ENCODE assay signal across 1 cellular context in the genomic region with DNA sequence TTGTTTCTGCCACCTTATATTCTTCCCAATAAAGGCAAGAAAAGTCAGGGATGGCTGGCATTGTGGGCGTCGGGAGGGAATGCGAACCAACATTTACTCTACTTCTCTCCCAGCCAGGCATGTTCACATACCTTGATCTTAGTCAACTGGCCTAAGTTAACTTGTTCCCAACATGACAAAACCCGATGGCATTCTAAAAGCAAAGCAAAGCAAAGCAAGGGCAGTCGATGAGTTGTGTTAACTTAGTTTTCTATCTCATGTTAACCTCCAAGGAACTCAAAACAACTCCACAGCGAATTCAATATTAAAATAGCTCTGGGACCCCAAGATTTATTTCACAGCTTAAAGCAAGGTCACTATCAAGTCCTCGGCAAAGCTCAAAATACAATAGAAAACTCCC.
TF ChIP-seq lines count a peak whose summit lies in the region.

No MANE protein-coding gene starts in this region.

TF ChIP-seq in GM23338, 12 proteins besides CTCF, POLR2A, EP300 and RAD21 (continued from another document):
- TF ChIP-seq, protein P1, sequence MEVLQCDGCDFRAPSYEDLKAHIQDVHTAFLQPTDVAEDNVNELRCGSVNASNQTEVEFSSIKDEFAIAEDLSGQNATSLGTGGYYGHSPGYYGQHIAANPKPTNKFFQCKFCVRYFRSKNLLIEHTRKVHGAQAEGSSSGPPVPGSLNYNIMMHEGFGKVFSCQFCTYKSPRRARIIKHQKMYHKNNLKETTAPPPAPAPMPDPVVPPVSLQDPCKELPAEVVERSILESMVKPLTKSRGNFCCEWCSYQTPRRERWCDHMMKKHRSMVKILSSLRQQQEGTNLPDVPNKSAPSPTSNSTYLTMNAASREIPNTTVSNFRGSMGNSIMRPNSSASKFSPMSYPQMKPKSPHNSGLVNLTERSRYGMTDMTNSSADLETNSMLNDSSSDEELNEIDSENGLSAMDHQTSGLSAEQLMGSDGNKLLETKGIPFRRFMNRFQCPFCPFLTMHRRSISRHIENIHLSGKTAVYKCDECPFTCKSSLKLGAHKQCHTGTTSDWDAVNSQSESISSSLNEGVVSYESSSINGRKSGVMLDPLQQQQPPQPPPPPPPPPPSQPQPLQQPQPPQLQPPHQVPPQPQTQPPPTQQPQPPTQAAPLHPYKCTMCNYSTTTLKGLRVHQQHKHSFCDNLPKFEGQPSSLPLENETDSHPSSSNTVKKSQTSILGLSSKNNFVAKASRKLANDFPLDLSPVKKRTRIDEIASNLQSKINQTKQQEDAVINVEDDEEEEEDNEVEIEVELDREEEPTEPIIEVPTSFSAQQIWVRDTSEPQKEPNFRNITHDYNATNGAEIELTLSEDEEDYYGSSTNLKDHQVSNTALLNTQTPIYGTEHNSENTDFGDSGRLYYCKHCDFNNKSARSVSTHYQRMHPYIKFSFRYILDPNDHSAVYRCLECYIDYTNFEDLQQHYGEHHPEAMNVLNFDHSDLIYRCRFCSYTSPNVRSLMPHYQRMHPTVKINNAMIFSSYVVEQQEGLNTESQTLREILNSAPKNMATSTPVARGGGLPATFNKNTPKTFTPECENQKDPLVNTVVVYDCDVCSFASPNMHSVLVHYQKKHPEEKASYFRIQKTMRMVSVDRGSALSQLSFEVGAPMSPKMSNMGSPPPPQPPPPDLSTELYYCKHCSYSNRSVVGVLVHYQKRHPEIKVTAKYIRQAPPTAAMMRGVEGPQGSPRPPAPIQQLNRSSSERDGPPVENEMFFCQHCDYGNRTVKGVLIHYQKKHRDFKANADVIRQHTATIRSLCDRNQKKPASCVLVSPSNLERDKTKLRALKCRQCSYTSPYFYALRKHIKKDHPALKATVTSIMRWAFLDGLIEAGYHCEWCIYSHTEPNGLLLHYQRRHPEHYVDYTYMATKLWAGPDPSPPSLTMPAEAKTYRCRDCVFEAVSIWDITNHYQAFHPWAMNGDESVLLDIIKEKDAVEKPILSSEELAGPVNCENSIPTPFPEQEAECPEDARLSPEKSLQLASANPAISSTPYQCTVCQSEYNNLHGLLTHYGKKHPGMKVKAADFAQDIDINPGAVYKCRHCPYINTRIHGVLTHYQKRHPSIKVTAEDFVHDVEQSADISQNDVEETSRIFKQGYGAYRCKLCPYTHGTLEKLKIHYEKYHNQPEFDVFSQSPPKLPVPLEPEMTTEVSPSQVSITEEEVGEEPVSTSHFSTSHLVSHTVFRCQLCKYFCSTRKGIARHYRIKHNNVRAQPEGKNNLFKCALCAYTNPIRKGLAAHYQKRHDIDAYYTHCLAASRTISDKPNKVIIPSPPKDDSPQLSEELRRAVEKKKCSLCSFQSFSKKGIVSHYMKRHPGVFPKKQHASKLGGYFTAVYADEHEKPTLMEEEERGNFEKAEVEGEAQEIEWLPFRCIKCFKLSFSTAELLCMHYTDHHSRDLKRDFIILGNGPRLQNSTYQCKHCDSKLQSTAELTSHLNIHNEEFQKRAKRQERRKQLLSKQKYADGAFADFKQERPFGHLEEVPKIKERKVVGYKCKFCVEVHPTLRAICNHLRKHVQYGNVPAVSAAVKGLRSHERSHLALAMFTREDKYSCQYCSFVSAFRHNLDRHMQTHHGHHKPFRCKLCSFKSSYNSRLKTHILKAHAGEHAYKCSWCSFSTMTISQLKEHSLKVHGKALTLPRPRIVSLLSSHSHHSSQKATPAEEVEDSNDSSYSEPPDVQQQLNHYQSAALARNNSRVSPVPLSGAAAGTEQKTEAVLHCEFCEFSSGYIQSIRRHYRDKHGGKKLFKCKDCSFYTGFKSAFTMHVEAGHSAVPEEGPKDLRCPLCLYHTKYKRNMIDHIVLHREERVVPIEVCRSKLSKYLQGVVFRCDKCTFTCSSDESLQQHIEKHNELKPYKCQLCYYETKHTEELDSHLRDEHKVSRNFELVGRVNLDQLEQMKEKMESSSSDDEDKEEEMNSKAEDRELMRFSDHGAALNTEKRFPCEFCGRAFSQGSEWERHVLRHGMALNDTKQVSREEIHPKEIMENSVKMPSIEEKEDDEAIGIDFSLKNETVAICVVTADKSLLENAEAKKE (CRISPR knock-in tag; IDR thresholded peaks at IDR 0.05) = no peak
- no peak for TF ChIP-seq ZNF114 (CRISPR knock-in tag; IDR thresholded peaks at IDR 0.05)
- TF ChIP-seq ZNF331 (CRISPR knock-in tag; IDR thresholded peaks at IDR 0.05; ENCODE audit: low read depth) = no peak
- TF ChIP-seq NANOG (IDR thresholded peaks at IDR 0.05; ENCODE audit: borderline replicate concordance) = no peak
TF ChIP-seq in GM23338: peak in this region for 0.
